ENCODE assay signal across 8 cellular contexts in the genomic region with DNA sequence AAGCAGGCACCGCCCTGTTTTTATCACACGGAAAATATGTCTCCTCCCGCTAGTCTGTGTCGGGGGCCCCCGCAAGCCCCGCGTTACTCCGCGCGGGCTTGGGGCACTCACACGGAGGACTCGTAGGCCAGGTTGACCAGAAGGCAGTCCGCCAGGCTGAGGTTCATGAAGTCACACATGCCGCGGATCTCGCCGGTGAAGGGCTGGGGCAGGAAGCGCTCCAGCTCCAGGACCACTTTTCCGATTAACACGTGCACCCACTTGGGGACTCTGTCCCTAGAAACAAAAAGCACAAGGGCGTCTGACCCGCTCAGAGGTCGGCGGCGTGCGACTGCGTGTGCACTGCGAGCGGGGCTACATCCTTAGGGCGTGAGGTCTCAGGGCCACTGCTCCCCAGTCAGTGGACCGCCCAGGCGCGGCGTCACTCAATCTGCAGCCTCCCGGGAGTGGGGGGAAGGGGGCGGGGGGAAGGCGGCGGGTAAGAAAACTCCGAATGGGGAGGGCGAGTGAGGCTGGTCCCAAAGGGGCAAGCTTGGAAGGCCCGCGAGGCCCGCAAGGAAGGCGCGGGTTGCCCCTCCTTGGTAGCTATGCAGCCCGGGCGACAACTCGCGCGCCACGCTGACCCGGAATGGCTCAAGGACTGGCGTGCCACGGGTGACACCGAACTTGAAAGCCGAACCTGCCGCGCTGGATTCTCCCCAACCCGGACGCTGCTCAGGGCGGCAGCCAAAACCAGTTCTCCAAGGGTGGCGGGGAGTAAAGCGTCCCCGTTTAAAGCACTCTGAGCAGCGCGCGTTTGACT. TPM values are rescaled to one million over a fixed set of nuclear protein-coding genes. Genes with fewer than 3 reads are reported as not detected.
DNase-seq lines count a peak whose midpoint lies in the region; ATAC-seq lines count a peak whose summit lies in the region.

No MANE protein-coding gene starts in this region.

- H4K8ac ChIP-seq in mesendoderm (ENCODE audit: low read depth, low read length), result no peak overlapping the region

- no peak overlapping the region for H2BK15ac ChIP-seq in mesendoderm (replicated peaks; ENCODE audit: low read depth)

- no peaks in the 10 kb centered on the region for H3K9me3 ChIP-seq in effector memory CD4-positive, alpha-beta T cell (ENCODE audit: control insufficient read depth, low read length)

- H3K4me3 ChIP-seq in effector memory CD4-positive, alpha-beta T cell (ENCODE audit: insufficient read depth, low read depth, low read length, poor library complexity, severe bottlenecking), result peak overlapping the region; percentile 100
- peak overlapping the region; percentile 75 for H3K4me3 ChIP-seq in mesendoderm (ENCODE audit: low read length)

- no CpG with 5 or more reads among the region's 67 CpGs for WGBS in mesendoderm (ENCODE audit: extremely low coverage, insufficient coverage, low lambda C conversion rate)

- DNase-seq in NK-92 treated with Interleukin-12 subunit alpha and Interleukin-12 subunit beta, amount 100 ng/mL, for 24 hours (lab: John Stamatoyannopoulos, UW), result peak; percentile 59
- no peak for DNase-seq in NK-92 (lab: John Stamatoyannopoulos, UW; ENCODE audit: unreplicated experiment)
- DNase-seq in NCI-H2227 (lab: John Stamatoyannopoulos, UW; ENCODE audit: unreplicated experiment), result peak; percentile 50
- DNase-seq in activated CD8-positive, alpha-beta memory T cell treated with anti-CD3 and anti-CD28 coated beads for 24 hours, result peak; percentile 90
- peak; percentile 61 to 72 (median 70) for DNase-seq in effector memory CD4-positive, alpha-beta T cell
- peak; percentile 78 for DNase-seq in mesendoderm
- peak; percentile 42 for DNase-seq in stimulated activated CD8-positive, alpha-beta memory T cell treated with anti-CD3 and anti-CD28 coated beads, Interleukin-15, amount 100 ng/mL, for 1 hour (ENCODE audit: low read depth)

- H3K56ac ChIP-seq in mesendoderm (ENCODE audit: low read length), result peak overlapping the region; percentile 89

- H3K27me3 ChIP-seq in effector memory CD4-positive, alpha-beta T cell (replicated peaks; ENCODE audit: control insufficient read depth, insufficient read depth, low read length, poor library complexity, severe bottlenecking), result no peaks in the 10 kb centered on the region
- no peaks in the 10 kb centered on the region for H3K27me3 ChIP-seq in mesendoderm (ENCODE audit: insufficient read depth, low read length, poor library complexity)

- no peak overlapping the region for H4K5ac ChIP-seq in mesendoderm (ENCODE audit: low read length)

- peaks cover 13% of the 10 kb centered on the region for H3K36me3 ChIP-seq in effector memory CD4-positive, alpha-beta T cell (ENCODE audit: control insufficient read depth, insufficient read depth, low read length)
- H3K36me3 ChIP-seq in mesendoderm (ENCODE audit: control insufficient read depth, insufficient read depth, low read length), result no peaks in the 10 kb centered on the region

- peak overlapping the region; percentile 94 for H3K4me2 ChIP-seq in mesendoderm (ENCODE audit: low read length)

- no peak overlapping the region for H3K4ac ChIP-seq in mesendoderm (ENCODE audit: low read depth, low read length)

- no peak overlapping the region for H3K18ac ChIP-seq in mesendoderm (ENCODE audit: low read length)

- H3K23ac ChIP-seq in mesendoderm (ENCODE audit: low read length), result peak overlapping the region; percentile 94

- no peak overlapping the region for H2BK5ac ChIP-seq in mesendoderm (ENCODE audit: low read length)

- peak overlapping the region; percentile 79 for H3K9ac ChIP-seq in mesendoderm (ENCODE audit: low read length)

- H3K79me2 ChIP-seq in mesendoderm (ENCODE audit: control insufficient read depth, insufficient read depth, low read length), result no peaks in the 10 kb centered on the region

- no peaks in the 10 kb centered on the region for H3K79me1 ChIP-seq in mesendoderm (ENCODE audit: low read length)

- H2BK120ac ChIP-seq in mesendoderm (ENCODE audit: low read depth, low read length), result no peak overlapping the region

- H3K4me1 ChIP-seq in effector memory CD4-positive, alpha-beta T cell (ENCODE audit: control insufficient read depth, insufficient read depth, low read length, poor library complexity, severe bottlenecking), result peaks cover 3% of the 10 kb centered on the region
- no peaks in the 10 kb centered on the region for H3K4me1 ChIP-seq in mesendoderm (ENCODE audit: control insufficient read depth, low read depth, low read length)

- peak overlapping the region; percentile 83 for H3K27ac ChIP-seq in effector memory CD4-positive, alpha-beta T cell (ENCODE audit: insufficient read depth, low read length, poor library complexity, severe bottlenecking)
- H3K27ac ChIP-seq in mesendoderm (ENCODE audit: low read depth, low read length), result no peak overlapping the region

- H2AK5ac ChIP-seq in mesendoderm (ENCODE audit: low read length), result no peak overlapping the region

- ATAC-seq in HG02763 (IDR thresholded peaks at IDR 0.05; ENCODE audit: unreplicated experiment), result peak; percentile 42

RNA-seq across cellular contexts. Expression of gene NAAA, which starts 0.7 kb away (rescaled TPM):
- polyA plus RNA-seq in mesendoderm (2013, experiment 1 of 2), result 5.7 TPM
- polyA plus RNA-seq in mesendoderm (2013, experiment 2 of 2), result 5.8 TPM

RNA-seq across cellular contexts. Expression of gene PPEF2, which starts 37.8 kb away (rescaled TPM):
- polyA plus RNA-seq in mesendoderm (2013, experiment 1 of 2), result not detected
- polyA plus RNA-seq in mesendoderm (2013, experiment 2 of 2), result not detected

RNA-seq across cellular contexts. Expression of gene SDAD1, which starts 50.7 kb away (rescaled TPM):
- 65.3 TPM for polyA plus RNA-seq in mesendoderm (2013, experiment 1 of 2)
- polyA plus RNA-seq in mesendoderm (2013, experiment 2 of 2), result 61.8 TPM
